In genomic region chr3:188212308-188212969, GRCh38 we compare ENCODE assay signal across 10 cellular contexts. TPM values are rescaled to one million over a fixed set of nuclear protein-coding genes. Genes with fewer than 3 reads are reported as not detected.
DNase-seq lines count a peak whose midpoint lies in the region; ATAC-seq and TF ChIP-seq lines count a peak whose summit lies in the region.
"Had no signal": no experiment of that assay in that cellular context is flagged by ENCODE, and none has a peak within 500 bp of the region (broad histone marks: within the 10 kb centered on the region; RNA-seq: fewer than 3 reads in every experiment).

No MANE protein-coding gene starts in this region.

- CTCF ChIA-PET in PC-3 (lab: Charles Lee): interaction anchor here (0.6 kb wide), 1 partner anchor 504 kb away, joined by 4 read pairs; no protein-coding TSS in a partner anchor

- intact Hi-C loops in PC-3 (cut with micrococcal nuclease): no loop called here
- intact Hi-C loops in ovary (cut with DNase I): loop anchor here in 1 of 4 donors (10.0 kb wide), 3 partner anchors 52 to 468 kb away; partner anchors contain the start of genes BCL6 and LPP

- H3K4me2 ChIP-seq in PC-3 (ENCODE audit: low read length): no peak overlapping the region

- no peaks in the 10 kb centered on the region for H3K79me2 ChIP-seq in PC-3 (ENCODE audit: low read length)

- ATAC-seq in PC-3 (no peak), HG02973 (IDR thresholded peaks at IDR 0.05; ENCODE audit: unreplicated experiment) (no peak), GM21717 (IDR thresholded peaks at IDR 0.05; ENCODE audit: unreplicated experiment) (no peak)

- no peaks in the 10 kb centered on the region for H3K9me3 ChIP-seq in PC-3 (ENCODE audit: low read length)
- H3K9me3 ChIP-seq in ovary: no peaks in the 10 kb centered on the region

- TF ChIP-seq POLR2A in ovary (IDR thresholded peaks at IDR 0.05): no peak

- no peaks in the 10 kb centered on the region for H3K27me3 ChIP-seq in PC-3 (ENCODE audit: low read length)
- no peaks in the 10 kb centered on the region for H3K27me3 ChIP-seq in ovary

- TF ChIP-seq EP300 in ovary (IDR thresholded peaks at IDR 0.05): no peak

- H4K20me1 ChIP-seq in PC-3 (ENCODE audit: low read length): no peaks in the 10 kb centered on the region

- BruUV-seq in PC-3 (replicated peaks; lab: Mats Ljungman, UMichigan): no TSS peak

- DNase-seq in AG08396 (ENCODE audit: low spot score) (peak; percentile 75), PC-3 (peak; percentile 30), fibroblast of villous mesenchyme (ENCODE audit: low read depth) (peak; percentile 74), ovary (no peak), NCI-H526 treated with DMSO at 0.1 percent for 48 hours (lab: John Stamatoyannopoulos, UW) (no peak), NCI-H748 (lab: John Stamatoyannopoulos, UW; ENCODE audit: unreplicated experiment) (no peak)
- DNase-seq: COR-L47, NCI-H510A treated with DMSO at 0.1 percent for 48 hours had no signal

- H3K36me3 ChIP-seq in PC-3 (ENCODE audit: low read depth, low read length) (no peaks in the 10 kb centered on the region), ovary (no peaks in the 10 kb centered on the region)

- 38 to 45% (median 44%) methylated on average over 9 of the region's 9 CpGs for WGBS in ovary, 3 donors

- no peaks in the 10 kb centered on the region for H3K4me1 ChIP-seq in PC-3 (ENCODE audit: insufficient read depth, low read length)
- peaks cover 14% of the 10 kb centered on the region for H3K4me1 ChIP-seq in ovary (ENCODE audit: insufficient read depth)

- POLR2A ChIA-PET in PC-3 (lab: Charles Lee; ENCODE audit: unreplicated experiment): no interaction called here

- H3K9ac ChIP-seq in PC-3 (ENCODE audit: low read length): no peak overlapping the region

- no peak overlapping the region for H2AFZ ChIP-seq in PC-3 (ENCODE audit: low read length)

- H3K27ac ChIP-seq in PC-3 (ENCODE audit: low read length) (no peak overlapping the region), ovary (peak overlapping the region; percentile 8 to 17)

- no peaks in the 10 kb centered on the region for H3K9me2 ChIP-seq in PC-3 (replicated peaks; ENCODE audit: low read length)

- H3F3A ChIP-seq in PC-3 (ENCODE audit: low read length, unreplicated experiment): no peaks in the 10 kb centered on the region

- TF ChIP-seq CTCF in PC-3 (conservative IDR thresholded peaks at IDR 0.05; ENCODE audit: low read depth, low read length) (no peak), fibroblast of villous mesenchyme (IDR thresholded peaks at IDR 0.05; ENCODE audit: insufficient read depth, low read depth, low read length) (no peak), ovary (IDR thresholded peaks at IDR 0.05) (no peak)

- H3K4me3 ChIP-seq in PC-3 (ENCODE audit: low read length): no peak overlapping the region
- H3K4me3 ChIP-seq in fibroblast of villous mesenchyme (ENCODE audit: low read depth, low read length): peak overlapping the region; percentile 23
- peak overlapping the region; percentile 33 for H3K4me3 ChIP-seq in ovary

RNA-seq across cellular contexts. Expression of gene LPP, which starts 58.5 kb away (rescaled TPM):
- 20.4 and 21.3 TPM in 2 replicates for total RNA-seq in PC-3 (2014; rRNA removed)
- 196 TPM in 2 replicates for total RNA-seq in fibroblast of villous mesenchyme
- total RNA-seq in ovary: 100 to 1,000 TPM in 5 of 7 donors, 10 to 100 TPM in 2; 80.6 to 280 (median 165) TPM
- polyA plus RNA-seq in ovary: 10 to 100 TPM; 15.9 to 52.7 TPM

Comparison
In these comparisons a context has a peak if more than half of its experiments do, and no peak if none do; other contexts are left out.
1. DNase-seq: peak in AG08396 (single experiment), PC-3 (single experiment) and fibroblast of villous mesenchyme (single experiment); none in ovary (0 of 5), NCI-H526 treated with DMSO at 0.1 percent for 48 hours (single experiment) and NCI-H748 (single experiment).